In the genomic region with DNA sequence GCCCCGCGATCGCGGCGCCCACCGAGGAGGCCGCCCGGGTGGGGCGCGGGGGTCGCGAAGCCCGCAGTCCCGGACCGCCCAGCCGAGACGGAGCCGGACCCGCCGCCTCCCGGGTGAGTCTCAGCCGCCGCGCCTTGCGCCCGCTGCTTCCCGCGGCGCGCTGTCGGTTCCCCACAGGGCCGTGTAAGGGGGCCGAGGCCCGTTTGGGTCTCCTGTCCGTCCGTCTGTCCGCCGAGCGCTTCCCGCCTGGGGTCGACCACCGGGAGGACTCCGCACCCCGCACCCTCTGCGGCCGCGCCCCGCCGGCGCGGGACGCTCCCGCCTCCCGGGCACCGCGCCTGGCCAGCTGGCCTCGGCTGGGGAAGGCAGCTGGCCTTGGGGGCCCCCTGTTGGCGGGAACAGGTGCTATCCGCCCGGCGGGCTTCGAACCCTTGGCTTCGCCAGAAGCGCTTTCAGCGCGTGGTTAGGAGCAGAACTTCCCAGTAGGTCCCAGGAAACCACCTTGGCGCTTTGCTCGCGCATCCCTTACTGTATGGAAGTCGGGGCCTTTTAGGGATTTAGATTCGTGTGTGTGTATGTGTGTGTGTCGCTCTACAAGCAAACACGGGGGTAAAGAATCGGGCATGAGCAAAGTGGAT, we compare ENCODE assay signal across 8 cellular contexts. TPM values are rescaled to one million over a fixed set of nuclear protein-coding genes. Genes with fewer than 3 reads are reported as not detected.
DNase-seq lines count a peak whose midpoint lies in the region; ATAC-seq, FAIRE-seq and TF ChIP-seq lines count a peak whose summit lies in the region.

No MANE protein-coding gene starts in this region.

- intact Hi-C loops in prostate gland (cut with DNase I) = loop anchor here (5.0 kb wide), 1 partner anchor 48 kb away; no protein-coding TSS in a partner anchor

- CTCF ChIA-PET in A549 (lab: Yijun Ruan, JAX) = interaction anchor here (0.6 to 8.4 kb wide), 10 partner anchors 15 to 169 kb away, joined by 3 to 133 read pairs (median 20); no protein-coding TSS in a partner anchor

- POLR2A ChIA-PET in A549 (lab: Yijun Ruan, JAX) = interaction anchor here (0.7 to 2.1 kb wide), 4 partner anchors 15 to 131 kb away, joined by 4 to 7 read pairs (median 4); no protein-coding TSS in a partner anchor

- H3K27me3 ChIP-seq in right atrium auricular region = no peaks in the 10 kb centered on the region
- H3K27me3 ChIP-seq in prostate gland (replicated peaks; ENCODE audit: insufficient read depth) = no peaks in the 10 kb centered on the region

- DNase-seq in A549 (ENCODE audit: low read depth in 1 of 2, low spot score in 1 of 2) (peak; percentile 40 to 65), GM03348 (ENCODE audit: low spot score) (peak; percentile 89), NCI-H460 (ENCODE audit: extremely low read depth, low read depth) (peak; percentile 26), amygdala (lab: John Stamatoyannopoulos, UW) (peak in 33 of 56 donors; percentile 8 to 62 (median 28)), right atrium auricular region (ENCODE audit: low spot score) (no peak), prostate gland (ENCODE audit: low spot score) (peak; percentile 39)

- no peaks in the 10 kb centered on the region for H3K9me3 ChIP-seq in A549
- no peaks in the 10 kb centered on the region for H3K9me3 ChIP-seq in right atrium auricular region
- H3K9me3 ChIP-seq in prostate gland = no peaks in the 10 kb centered on the region

- TF ChIP-seq POLR2A in A549 (IDR thresholded peaks at IDR 0.05; ENCODE audit: low read length) = no peak
- TF ChIP-seq POLR2A in prostate gland (IDR thresholded peaks at IDR 0.05) = no peak

- no peak for FAIRE-seq in A549 (lab: Jason Lieb, UNC)

- ATAC-seq in A549 (peak; percentile 41 to 50), GM18502 (IDR thresholded peaks at IDR 0.05; ENCODE audit: poor library complexity, unreplicated experiment) (no peak), GM21526 (IDR thresholded peaks at IDR 0.05; ENCODE audit: low FRiP score, unreplicated experiment) (no peak)

- H3K4me3 ChIP-seq in A549 (peak overlapping the region; percentile 88), right atrium auricular region (peak overlapping the region; percentile 54 to 79), prostate gland (peak overlapping the region; percentile 71 to 82)

- peak; percentile 49 for TF ChIP-seq CTCF in A549 (IDR thresholded peaks at IDR 0.05)
- TF ChIP-seq CTCF in right atrium auricular region (IDR thresholded peaks at IDR 0.05) = peak; percentile 72 to 78
- TF ChIP-seq CTCF in prostate gland (IDR thresholded peaks at IDR 0.05) = peak; percentile 41 to 69 (median 56)

- peak; percentile 26 to 51; a peak in 3 of 5 replicates for TF ChIP-seq RAD21 in A549 (conservative IDR thresholded peaks at IDR 0.05 in 1 of 2, IDR thresholded peaks at IDR 0.05 in 1 of 2)

- H3K4me2 ChIP-seq in A549 = peak overlapping the region; percentile 99

- WGBS in A549 (ENCODE audit: missing lambda C conversion rate) = under 1% methylated on average over 23 of the region's 74 CpGs
- under 1% methylated on average over 66 of the region's 74 CpGs for WGBS in prostate gland

- no peaks in the 10 kb centered on the region for H3K36me3 ChIP-seq in right atrium auricular region
- no peaks in the 10 kb centered on the region for H3K36me3 ChIP-seq in prostate gland

- TF ChIP-seq EP300 in A549 (IDR thresholded peaks at IDR 0.05) = no peak

- H3K27ac ChIP-seq in A549 = peak overlapping the region; percentile 93 to 99
- peak overlapping the region; percentile 77 for H3K27ac ChIP-seq in right atrium auricular region
- peak overlapping the region; percentile 79 to 91 for H3K27ac ChIP-seq in prostate gland

- peaks cover 43% of the 10 kb centered on the region for H3K4me1 ChIP-seq in A549
- peaks cover 0 to 20% of the 10 kb centered on the region in 2 donors for H3K4me1 ChIP-seq in right atrium auricular region
- H3K4me1 ChIP-seq in prostate gland (replicated peaks) = peaks cover 4% of the 10 kb centered on the region

TF ChIP-seq in A549, 52 proteins besides CTCF, POLR2A, EP300 and RAD21:
- TF ChIP-seq ESRRA (IDR thresholded peaks at IDR 0.05; ENCODE audit: borderline replicate concordance, low read length) (no peak), FOSL2 (IDR thresholded peaks at IDR 0.05) (no peak), FOSL2 (CRISPR knock-in tag; IDR thresholded peaks at IDR 0.05) (peak; percentile 8; the same call in 1 of the 2 replicates), ZNF302 (CRISPR knock-in tag; IDR thresholded peaks at IDR 0.05) (no peak), SMC3 (IDR thresholded peaks at IDR 0.05) (peak; percentile 59), KDM1A (IDR thresholded peaks at IDR 0.05; ENCODE audit: low read depth) (peak; percentile 45; the same call in 1 of the 2 replicates)
- TF ChIP-seq, protein P1, sequence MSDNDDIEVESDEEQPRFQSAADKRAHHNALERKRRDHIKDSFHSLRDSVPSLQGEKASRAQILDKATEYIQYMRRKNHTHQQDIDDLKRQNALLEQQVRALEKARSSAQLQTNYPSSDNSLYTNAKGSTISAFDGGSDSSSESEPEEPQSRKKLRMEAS (IDR thresholded peaks at IDR 0.05) = peak; percentile 52; the same call in 1 of the 2 replicates
- TF ChIP-seq, protein P2, sequence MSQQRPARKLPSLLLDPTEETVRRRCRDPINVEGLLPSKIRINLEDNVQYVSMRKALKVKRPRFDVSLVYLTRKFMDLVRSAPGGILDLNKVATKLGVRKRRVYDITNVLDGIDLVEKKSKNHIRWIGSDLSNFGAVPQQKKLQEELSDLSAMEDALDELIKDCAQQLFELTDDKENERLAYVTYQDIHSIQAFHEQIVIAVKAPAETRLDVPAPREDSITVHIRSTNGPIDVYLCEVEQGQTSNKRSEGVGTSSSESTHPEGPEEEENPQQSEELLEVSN (IDR thresholded peaks at IDR 0.05; ENCODE audit: borderline replicate concordance, low read depth) = 0 out of 2 replicates have a peak, but pooled peaks have one; percentile 50

RNA-seq across cellular contexts. Expression of a gene that starts 0.4 kb away (rescaled TPM):
- polyA plus RNA-seq in A549 (2011; rRNA removed) (14.3 and 20.0 TPM in 2 replicates), A549 (2017; fragmentation: RNase III; extraction: RNeasy Plus Mini Kit Qiagen cat#74134 plus additional on column Dnase treatment) (20.9 to 24.2 TPM (median 22.8 TPM) in 3 replicates)
- 21.8 and 26.3 TPM in 2 replicates for polyA plus RNA-seq in A549 (2012; cell fraction: cytosol; rRNA removed)
- polyA plus RNA-seq in A549 (2012; cell fraction: nucleus; rRNA removed) = 34.5 and 38.7 TPM in 2 replicates
- polyA minus RNA-seq in A549 (2011; rRNA and poly(A)+ RNA removed) = 8.4 and 9.5 TPM in 2 replicates
- total RNA-seq in NCI-H460 (2014; rRNA removed; shearing (Covaris generic)) = 6.3 and 6.4 TPM in 2 replicates
- 7.4 and 7.8 TPM in 2 replicates for polyA plus RNA-seq in NCI-H460 (2014; cell fraction: nucleus; rRNA removed)
- total RNA-seq in right atrium auricular region (1 to 10 TPM; 3.2 to 6.6 TPM), prostate gland (10 to 100 TPM in 1 of 2 donors, 1 to 10 TPM in 1; 9.8 to 17.6 TPM)

Comparison
In these comparisons a context has a peak if more than half of its experiments do, and no peak if none do; other contexts are left out.
1. ATAC-seq: peak in A549 (2 of 2); none in GM18502 (single experiment) and GM21526 (single experiment).
2. Peak in every context shown above with its lines, with median percentiles within 50 percentile points of each other: H3K27ac ChIP-seq, H3K4me3 ChIP-seq and CTCF ChIP-seq.